ENCODE assay signal across 1 cellular context in the genomic region with DNA sequence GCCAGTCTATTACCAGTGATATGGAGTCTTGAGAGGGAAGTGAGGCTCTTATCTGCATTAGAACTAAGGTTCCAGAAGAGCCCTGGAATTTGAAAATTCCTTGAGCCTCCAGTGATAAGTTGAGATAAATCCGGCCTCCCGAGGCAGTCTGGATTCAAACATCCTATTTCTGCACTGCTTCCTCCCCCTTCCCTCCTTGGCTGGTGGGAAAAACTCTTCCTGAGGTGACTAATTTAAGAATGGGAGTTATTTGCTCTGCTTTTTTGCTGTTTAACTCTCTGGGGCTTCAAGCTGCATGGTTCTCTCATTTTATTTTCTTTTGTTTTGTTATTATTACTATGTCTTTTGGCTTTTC.
TF ChIP-seq lines count a peak whose summit lies in the region.

No MANE protein-coding gene starts in this region.

TF ChIP-seq in IMR-90, 13 proteins besides CTCF, POLR2A, EP300 and RAD21 (continued from another document):
- TF ChIP-seq, protein P1, sequence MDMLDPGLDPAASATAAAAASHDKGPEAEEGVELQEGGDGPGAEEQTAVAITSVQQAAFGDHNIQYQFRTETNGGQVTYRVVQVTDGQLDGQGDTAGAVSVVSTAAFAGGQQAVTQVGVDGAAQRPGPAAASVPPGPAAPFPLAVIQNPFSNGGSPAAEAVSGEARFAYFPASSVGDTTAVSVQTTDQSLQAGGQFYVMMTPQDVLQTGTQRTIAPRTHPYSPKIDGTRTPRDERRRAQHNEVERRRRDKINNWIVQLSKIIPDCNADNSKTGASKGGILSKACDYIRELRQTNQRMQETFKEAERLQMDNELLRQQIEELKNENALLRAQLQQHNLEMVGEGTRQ (IDR thresholded peaks at IDR 0.05; ENCODE audit: low read depth, low read length) = no peak
- TF ChIP-seq RFX5 (IDR thresholded peaks at IDR 0.05; ENCODE audit: low read depth, low read length) = no peak
